25 cellular contexts compared by ENCODE assay signal in the genomic region with DNA sequence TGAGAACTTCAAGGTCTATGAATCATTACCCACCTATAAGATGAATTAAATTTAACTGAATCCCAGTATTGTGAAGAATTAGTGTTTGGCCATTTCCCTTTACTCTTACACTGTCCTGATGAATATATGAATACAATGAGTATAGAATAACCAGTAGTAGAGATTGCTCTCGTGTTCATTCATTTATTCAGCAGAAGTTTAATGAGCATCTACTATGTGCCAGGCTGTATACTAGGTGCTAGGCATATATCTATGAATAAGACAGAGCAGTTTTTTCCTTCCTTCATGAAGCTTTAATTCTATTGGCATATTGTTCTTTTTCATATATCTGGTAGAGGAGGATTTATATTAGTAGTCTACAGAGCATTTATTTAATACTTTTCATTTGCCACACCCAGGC.
"Had no signal": no experiment of that assay in that cellular context is flagged by ENCODE, and none has a peak within 500 bp of the region (broad histone marks: within the 10 kb centered on the region; RNA-seq: fewer than 3 reads in every experiment).

No MANE protein-coding gene starts in this region.

- ATAC-seq: mucosa of descending colon; naive thymus-derived CD4-positive, alpha-beta T cell; natural killer cell treated with Interleukin-12 subunit alpha and Interleukin-12 subunit beta and Interleukin-15 and Interleukin-18, amount 100 ng/mL, for 72 hours; right cardiac atrium; stimulated activated memory B cell treated with anti-CD40 and anti-IgM and Interleukin-4, amounts not matched to agents 10 μg/mL and 1 μg/mL and 100 μg/mL, for 72 hours had no signal

- DNase-seq: islet precursor cell; left ventricle myocardium inferior; midbrain; mucosa of descending colon; naive thymus-derived CD4-positive, alpha-beta T cell; ovary; retina; right cardiac atrium; sigmoid colon; stimulated activated CD4-positive, alpha-beta T cell treated with anti-CD3 and anti-CD28 coated beads, Interleukin-1b, Interleukin-23, amount 100 ng/mL, for 48 hours; stimulated activated CD4-positive, alpha-beta T cell treated with anti-CD3 and anti-CD28 coated beads, Interleukin-2, amount 100 ng/mL, for 48 hours; stimulated activated CD4-positive, alpha-beta T cell treated with anti-CD3 and anti-CD28 coated beads, Interleukin-4, amount 100 ng/mL, for 4 hours; stimulated activated CD8-positive, alpha-beta memory T cell treated with anti-CD3 and anti-CD28 coated beads, Interleukin-4, amount 100 ng/mL, for 48 hours; stimulated activated naive CD4-positive, alpha-beta T cell treated with Interleukin-2 at 50 U/mL for 16 hours; stomach; testis; thyroid gland; transverse colon; upper lobe of left lung had no signal

- H3K4me1 ChIP-seq: testis had no signal

- H3K9me3 ChIP-seq: left ventricle myocardium inferior, mucosa of descending colon, ovary, sigmoid colon, stomach, testis, thyroid gland, transverse colon, upper lobe of left lung, vagina had no signal

- H3K27ac ChIP-seq: hepatocyte, ovary, sigmoid colon, stomach, testis, thyroid gland, transverse colon, upper lobe of left lung, vagina had no signal

- H2AFZ ChIP-seq: hepatocyte had no signal

- H3K4me2 ChIP-seq: hepatocyte, smooth muscle cell had no signal

- H3K36me3 ChIP-seq: ovary had no signal

- H3K27me3 ChIP-seq: hepatocyte, ovary, sigmoid colon, stomach, testis, thyroid gland, transverse colon, upper lobe of left lung, vagina had no signal

- H3K4me3 ChIP-seq: hepatocyte, left ventricle myocardium inferior, lung, mucosa of descending colon, ovary, sigmoid colon, smooth muscle cell, stomach, testis, thyroid gland, transverse colon, upper lobe of left lung, vagina had no signal
